1 cellular context compared by ENCODE assay signal in the genomic region with DNA sequence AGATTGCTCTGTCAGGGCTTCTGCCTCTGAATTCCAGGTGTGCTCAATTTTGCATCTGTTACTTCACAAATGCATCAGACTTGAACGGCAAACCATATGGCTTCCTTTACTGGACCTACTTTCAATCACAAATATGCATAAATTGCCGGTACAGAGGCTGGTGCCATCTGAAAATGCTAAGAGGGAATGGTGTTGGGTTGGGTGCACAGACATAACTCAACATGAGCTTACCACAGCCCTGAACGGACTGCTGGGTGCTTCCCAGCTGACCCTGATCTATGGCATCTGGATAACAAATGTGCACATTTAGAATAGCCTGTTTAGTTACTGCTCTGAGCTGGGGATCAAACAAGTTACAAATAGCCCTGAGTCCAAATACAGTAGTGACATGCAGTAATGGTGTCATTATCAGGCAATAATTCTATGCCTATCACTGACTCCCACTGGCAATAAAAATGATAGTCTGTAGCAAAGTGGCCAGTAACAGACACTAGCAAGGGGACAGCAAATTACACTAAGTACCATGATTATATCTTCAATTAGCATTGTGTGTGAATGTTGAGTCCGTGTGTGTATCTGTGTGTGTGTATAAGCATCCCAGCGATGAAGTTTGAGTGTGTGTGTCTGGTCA.
TF ChIP-seq lines count a peak whose summit lies in the region.

No MANE protein-coding gene starts in this region.

TF ChIP-seq in SK-N-SH, 30 proteins besides CTCF, POLR2A, EP300 and RAD21 (continued from another document):
- TF ChIP-seq GABPA (IDR thresholded peaks at IDR 0.05; ENCODE audit: low read depth) (no peak), YY1 (IDR thresholded peaks at IDR 0.05; ENCODE audit: low read depth) (no peak), REST (IDR thresholded peaks at IDR 0.05; ENCODE audit: low read depth, low read length) (no peak)
- TF ChIP-seq, protein P1, sequence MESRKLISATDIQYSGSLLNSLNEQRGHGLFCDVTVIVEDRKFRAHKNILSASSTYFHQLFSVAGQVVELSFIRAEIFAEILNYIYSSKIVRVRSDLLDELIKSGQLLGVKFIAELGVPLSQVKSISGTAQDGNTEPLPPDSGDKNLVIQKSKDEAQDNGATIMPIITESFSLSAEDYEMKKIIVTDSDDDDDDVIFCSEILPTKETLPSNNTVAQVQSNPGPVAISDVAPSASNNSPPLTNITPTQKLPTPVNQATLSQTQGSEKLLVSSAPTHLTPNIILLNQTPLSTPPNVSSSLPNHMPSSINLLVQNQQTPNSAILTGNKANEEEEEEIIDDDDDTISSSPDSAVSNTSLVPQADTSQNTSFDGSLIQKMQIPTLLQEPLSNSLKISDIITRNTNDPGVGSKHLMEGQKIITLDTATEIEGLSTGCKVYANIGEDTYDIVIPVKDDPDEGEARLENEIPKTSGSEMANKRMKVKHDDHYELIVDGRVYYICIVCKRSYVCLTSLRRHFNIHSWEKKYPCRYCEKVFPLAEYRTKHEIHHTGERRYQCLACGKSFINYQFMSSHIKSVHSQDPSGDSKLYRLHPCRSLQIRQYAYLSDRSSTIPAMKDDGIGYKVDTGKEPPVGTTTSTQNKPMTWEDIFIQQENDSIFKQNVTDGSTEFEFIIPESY (IDR thresholded peaks at IDR 0.05; ENCODE audit: borderline replicate concordance, low read depth), result no peak
